In genomic region chr1:214193691-214194090, GRCh38 we compare ENCODE assay signal across 28 cellular contexts.
"Had no signal": no experiment of that assay in that cellular context is flagged by ENCODE, and none has a peak within 500 bp of the region (broad histone marks: within the 10 kb centered on the region; RNA-seq: fewer than 3 reads in every experiment).

No MANE protein-coding gene starts in this region.

- H3K27ac ChIP-seq: ascending aorta, body of pancreas had no signal

- H3K27ac Mint-ChIP-seq: activated CD8-positive, alpha-beta memory T cell treated with anti-CD3 and anti-CD28 coated beads, Interleukin-2, amount 10 ng/mL, durations not matched to agents 7 days and 5 days; activated naive CD4-positive, alpha-beta T cell treated with anti-CD3 and anti-CD28 coated beads, Interleukin-2, amount 50 U/mL, for 24 hours; activated T-cell treated with anti-CD3 and anti-CD28 coated beads, Interleukin-2, amount 50 U/mL, for 24 hours; activated T-helper 1 cell treated with anti-CD3 and anti-CD28 coated beads, Interleukin-12 subunit alpha, Interleukin-12 subunit beta, Interleukin-2, Interleukin-4 antibody, amounts not matched to agents 30 ng/mL and 10 ng/mL and 1 ng/mL, durations not matched to agents 14 hours and 24 hours and 36 hours; T-helper 1 cell treated with Interleukin-12 subunit alpha and Interleukin-12 subunit beta and Interleukin-4 antibody, amounts not matched to agents 30 μg/mL and 1 μg/mL, for 36 hours; WTC11 had no signal

- H3K9me3 ChIP-seq: ascending aorta, body of pancreas had no signal

- H3K27me3 ChIP-seq: ascending aorta, body of pancreas had no signal

- H3K4me1 Mint-ChIP-seq: activated CD8-positive, alpha-beta memory T cell treated with anti-CD3 and anti-CD28 coated beads, Interleukin-2, amount 10 ng/mL, durations not matched to agents 7 days and 5 days; activated naive CD4-positive, alpha-beta T cell treated with anti-CD3 and anti-CD28 coated beads, Interleukin-2, amount 50 U/mL, for 24 hours had no signal

- H3K36me3 ChIP-seq: ascending aorta had no signal

- H3K4me1 ChIP-seq: ascending aorta, body of pancreas had no signal

- H3K4me3 Mint-ChIP-seq: activated CD8-positive, alpha-beta memory T cell treated with anti-CD3 and anti-CD28 coated beads, Interleukin-2, amount 10 ng/mL, durations not matched to agents 7 days and 5 days; activated naive CD4-positive, alpha-beta T cell treated with anti-CD3 and anti-CD28 coated beads, Interleukin-2, amount 50 U/mL, for 24 hours; activated T-cell treated with anti-CD3 and anti-CD28 coated beads, Interleukin-2, amount 50 U/mL, for 24 hours; activated T-helper 1 cell treated with anti-CD3 and anti-CD28 coated beads, Interleukin-12 subunit alpha, Interleukin-12 subunit beta, Interleukin-2, Interleukin-4 antibody, amounts not matched to agents 30 ng/mL and 10 ng/mL and 1 ng/mL, durations not matched to agents 14 hours and 24 hours and 36 hours; T-helper 1 cell treated with Interleukin-12 subunit alpha and Interleukin-12 subunit beta and Interleukin-4 antibody, amounts not matched to agents 30 μg/mL and 1 μg/mL, for 36 hours; WTC11 had no signal

- DNase-seq: activated CD4-positive, alpha-beta T cell treated with anti-CD3 and anti-CD28 coated beads for 48 hours; activated CD4-positive, alpha-beta T cell treated with anti-CD3 and anti-CD28 coated beads, Interleukin-2, amount 50 U/mL, for 4 hours; activated CD4-positive, CD25-positive, alpha-beta regulatory T cell treated with anti-CD3 and anti-CD28 coated beads, Interleukin-2, amount 50 U/mL, for 72 hours; activated CD8-positive, alpha-beta memory T cell treated with anti-CD3 and anti-CD28 coated beads, Interleukin-2, amount 10 ng/mL, durations not matched to agents 7 days and 5 days; activated effector memory CD4-positive, alpha-beta T cell treated with Interleukin-2 at 50 U/mL for 16 hours; activated naive CD4-positive, alpha-beta T cell; activated T-cell treated with anti-CD3 and anti-CD28 coated beads, Interleukin-2, amount 50 U/mL, for 24 hours; amniotic stem cell; central memory CD4-positive, alpha-beta T cell; KG1; NCI-H1048; NCI-H146; NCI-H187 treated with DMSO at 0.1 percent for 48 hours; NCI-H2081 treated with DMSO at 0.1 percent for 48 hours; NCI-H2171; NCI-H226; NCI-H774; NK-92 treated with Interleukin-12 subunit alpha and Interleukin-12 subunit beta, amount 100 ng/mL, for 24 hours; OCI-M1; RPMI8226 had no signal

- H3K4me3 ChIP-seq: ascending aorta, body of pancreas had no signal

- H3K36me3 Mint-ChIP-seq: activated CD8-positive, alpha-beta memory T cell treated with anti-CD3 and anti-CD28 coated beads, Interleukin-2, amount 10 ng/mL, durations not matched to agents 7 days and 5 days; activated naive CD4-positive, alpha-beta T cell treated with anti-CD3 and anti-CD28 coated beads, Interleukin-2, amount 50 U/mL, for 24 hours; WTC11 had no signal

- H3K9me3 Mint-ChIP-seq: activated naive CD4-positive, alpha-beta T cell treated with anti-CD3 and anti-CD28 coated beads, Interleukin-2, amount 50 U/mL, for 24 hours; activated T-cell treated with anti-CD3 and anti-CD28 coated beads, Interleukin-2, amount 50 U/mL, for 24 hours; activated T-helper 1 cell treated with anti-CD3 and anti-CD28 coated beads, Interleukin-12 subunit alpha, Interleukin-12 subunit beta, Interleukin-2, Interleukin-4 antibody, amounts not matched to agents 30 ng/mL and 10 ng/mL and 1 ng/mL, durations not matched to agents 14 hours and 24 hours and 36 hours; T-helper 1 cell treated with Interleukin-12 subunit alpha and Interleukin-12 subunit beta and Interleukin-4 antibody, amounts not matched to agents 30 μg/mL and 1 μg/mL, for 36 hours; WTC11 had no signal

- ATAC-seq: activated CD8-positive, alpha-beta memory T cell treated with anti-CD3 and anti-CD28 coated beads, Interleukin-2, amount 10 ng/mL, durations not matched to agents 7 days and 5 days; Panc1; Right ventricle myocardium inferior had no signal
